In genomic region chr5:92841604-92842155, GRCh38 we compare ENCODE assay signal across 2 cellular contexts.
TF ChIP-seq lines count a peak whose summit lies in the region.

No MANE protein-coding gene starts in this region.

TF ChIP-seq in HepG2, 621 proteins besides CTCF, POLR2A, EP300 and RAD21 (continued from another document):
- no peak for TF ChIP-seq ZNF800 (CRISPR knock-in tag; IDR thresholded peaks at IDR 0.05)
- no peak for TF ChIP-seq YEATS4 (CRISPR knock-in tag; IDR thresholded peaks at IDR 0.05; ENCODE audit: borderline replicate concordance)
- no peak for TF ChIP-seq ZBTB3 (CRISPR knock-in tag; IDR thresholded peaks at IDR 0.05; ENCODE audit: borderline replicate concordance, low read depth)
- no peak for TF ChIP-seq HMG20A (CRISPR knock-in tag; IDR thresholded peaks at IDR 0.05; ENCODE audit: borderline replicate concordance)

TF ChIP-seq in SK-N-SH treated with all-trans-retinoic acid at 6 μM for 48 hours, 23 proteins besides CTCF, POLR2A, EP300 and RAD21:
- TF ChIP-seq POU6F1 (CRISPR knock-in tag; IDR thresholded peaks at IDR 0.05; ENCODE audit: borderline replicate concordance, low read depth): no peak
- TF ChIP-seq ZNF8 (CRISPR knock-in tag; IDR thresholded peaks at IDR 0.05): no peak
- no peak for TF ChIP-seq SNAI2 (CRISPR knock-in tag; IDR thresholded peaks at IDR 0.05)
- no peak for TF ChIP-seq CSRNP3 (CRISPR knock-in tag; IDR thresholded peaks at IDR 0.05)
- TF ChIP-seq TCF4 (CRISPR knock-in tag; IDR thresholded peaks at IDR 0.05; ENCODE audit: borderline replicate concordance): no peak
- TF ChIP-seq ISL1 (CRISPR knock-in tag; IDR thresholded peaks at IDR 0.05): no peak
- no peak for TF ChIP-seq TSHZ2 (CRISPR knock-in tag; IDR thresholded peaks at IDR 0.05)
- TF ChIP-seq PATZ1 (CRISPR knock-in tag; IDR thresholded peaks at IDR 0.05; ENCODE audit: borderline replicate concordance): no peak
- no peak for TF ChIP-seq PPARA (CRISPR knock-in tag; IDR thresholded peaks at IDR 0.05; ENCODE audit: borderline replicate concordance)
- TF ChIP-seq CREB5 (CRISPR knock-in tag; IDR thresholded peaks at IDR 0.05; ENCODE audit: low read depth): no peak
- TF ChIP-seq TOX (CRISPR knock-in tag; IDR thresholded peaks at IDR 0.05; ENCODE audit: borderline replicate concordance): no peak
